In genomic region chr1:38814984-38815464, GRCh38 we compare ENCODE assay signal across 1 cellular context.
TF ChIP-seq lines count a peak whose summit lies in the region.

No MANE protein-coding gene starts in this region.

TF ChIP-seq in K562, 482 proteins besides CTCF, POLR2A, EP300 and RAD21 (continued from another document and continues in another):
- TF ChIP-seq ZBTB40 (IDR thresholded peaks at IDR 0.05) (no peak), ZBTB40 (CRISPR knock-in tag; IDR thresholded peaks at IDR 0.05) (no peak), STAT5A (IDR thresholded peaks at IDR 0.05; ENCODE audit: borderline replicate concordance, low read length) (no peak), ZNF175 (CRISPR knock-in tag; IDR thresholded peaks at IDR 0.05; ENCODE audit: low read depth) (no peak), THRB (CRISPR knock-in tag; conservative IDR thresholded peaks at IDR 0.05) (no peak), CHD7 (IDR thresholded peaks at IDR 0.05; ENCODE audit: low read depth, low read length) (no peak), NR4A1 (CRISPR knock-in tag; IDR thresholded peaks at IDR 0.05) (no peak), NR4A1 (tag; IDR thresholded peaks at IDR 0.05) (no peak), FOS (IDR thresholded peaks at IDR 0.05; ENCODE audit: extremely low read depth, insufficient read length) (no peak), HDAC2 (IDR thresholded peaks at IDR 0.05) (peak; percentile 91; the same call in 1 of the 2 replicates), PPARD (CRISPR knock-in tag; IDR thresholded peaks at IDR 0.05) (no peak), HDAC1 (IDR thresholded peaks at IDR 0.05) (0 out of 4 replicates have a peak, but pooled peaks have one; percentile 50 to 63)
- TF ChIP-seq, protein P1, sequence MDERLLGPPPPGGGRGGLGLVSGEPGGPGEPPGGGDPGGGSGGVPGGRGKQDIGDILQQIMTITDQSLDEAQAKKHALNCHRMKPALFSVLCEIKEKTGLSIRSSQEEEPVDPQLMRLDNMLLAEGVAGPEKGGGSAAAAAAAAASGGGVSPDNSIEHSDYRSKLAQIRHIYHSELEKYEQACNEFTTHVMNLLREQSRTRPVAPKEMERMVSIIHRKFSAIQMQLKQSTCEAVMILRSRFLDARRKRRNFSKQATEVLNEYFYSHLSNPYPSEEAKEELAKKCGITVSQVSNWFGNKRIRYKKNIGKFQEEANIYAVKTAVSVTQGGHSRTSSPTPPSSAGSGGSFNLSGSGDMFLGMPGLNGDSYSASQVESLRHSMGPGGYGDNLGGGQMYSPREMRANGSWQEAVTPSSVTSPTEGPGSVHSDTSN (CRISPR knock-in tag; IDR thresholded peaks at IDR 0.05; ENCODE audit: low read depth): no peak
- TF ChIP-seq, protein P1 (tag; conservative IDR thresholded peaks at IDR 0.05; ENCODE audit: low read depth): 0 out of 2 replicates have a peak, but pooled peaks have one; percentile 12
- TF ChIP-seq, protein P2, sequence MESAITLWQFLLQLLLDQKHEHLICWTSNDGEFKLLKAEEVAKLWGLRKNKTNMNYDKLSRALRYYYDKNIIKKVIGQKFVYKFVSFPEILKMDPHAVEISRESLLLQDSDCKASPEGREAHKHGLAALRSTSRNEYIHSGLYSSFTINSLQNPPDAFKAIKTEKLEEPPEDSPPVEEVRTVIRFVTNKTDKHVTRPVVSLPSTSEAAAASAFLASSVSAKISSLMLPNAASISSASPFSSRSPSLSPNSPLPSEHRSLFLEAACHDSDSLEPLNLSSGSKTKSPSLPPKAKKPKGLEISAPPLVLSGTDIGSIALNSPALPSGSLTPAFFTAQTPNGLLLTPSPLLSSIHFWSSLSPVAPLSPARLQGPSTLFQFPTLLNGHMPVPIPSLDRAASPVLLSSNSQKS (CRISPR knock-in tag; IDR thresholded peaks at IDR 0.05): no peak
- TF ChIP-seq, protein P3, sequence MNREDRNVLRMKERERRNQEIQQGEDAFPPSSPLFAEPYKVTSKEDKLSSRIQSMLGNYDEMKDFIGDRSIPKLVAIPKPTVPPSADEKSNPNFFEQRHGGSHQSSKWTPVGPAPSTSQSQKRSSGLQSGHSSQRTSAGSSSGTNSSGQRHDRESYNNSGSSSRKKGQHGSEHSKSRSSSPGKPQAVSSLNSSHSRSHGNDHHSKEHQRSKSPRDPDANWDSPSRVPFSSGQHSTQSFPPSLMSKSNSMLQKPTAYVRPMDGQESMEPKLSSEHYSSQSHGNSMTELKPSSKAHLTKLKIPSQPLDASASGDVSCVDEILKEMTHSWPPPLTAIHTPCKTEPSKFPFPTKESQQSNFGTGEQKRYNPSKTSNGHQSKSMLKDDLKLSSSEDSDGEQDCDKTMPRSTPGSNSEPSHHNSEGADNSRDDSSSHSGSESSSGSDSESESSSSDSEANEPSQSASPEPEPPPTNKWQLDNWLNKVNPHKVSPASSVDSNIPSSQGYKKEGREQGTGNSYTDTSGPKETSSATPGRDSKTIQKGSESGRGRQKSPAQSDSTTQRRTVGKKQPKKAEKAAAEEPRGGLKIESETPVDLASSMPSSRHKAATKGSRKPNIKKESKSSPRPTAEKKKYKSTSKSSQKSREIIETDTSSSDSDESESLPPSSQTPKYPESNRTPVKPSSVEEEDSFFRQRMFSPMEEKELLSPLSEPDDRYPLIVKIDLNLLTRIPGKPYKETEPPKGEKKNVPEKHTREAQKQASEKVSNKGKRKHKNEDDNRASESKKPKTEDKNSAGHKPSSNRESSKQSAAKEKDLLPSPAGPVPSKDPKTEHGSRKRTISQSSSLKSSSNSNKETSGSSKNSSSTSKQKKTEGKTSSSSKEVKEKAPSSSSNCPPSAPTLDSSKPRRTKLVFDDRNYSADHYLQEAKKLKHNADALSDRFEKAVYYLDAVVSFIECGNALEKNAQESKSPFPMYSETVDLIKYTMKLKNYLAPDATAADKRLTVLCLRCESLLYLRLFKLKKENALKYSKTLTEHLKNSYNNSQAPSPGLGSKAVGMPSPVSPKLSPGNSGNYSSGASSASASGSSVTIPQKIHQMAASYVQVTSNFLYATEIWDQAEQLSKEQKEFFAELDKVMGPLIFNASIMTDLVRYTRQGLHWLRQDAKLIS (CRISPR knock-in tag; IDR thresholded peaks at IDR 0.05): peak; percentile 41; the same call in 1 of the 2 replicates
